22 cellular contexts compared by ENCODE assay signal in the genomic region with DNA sequence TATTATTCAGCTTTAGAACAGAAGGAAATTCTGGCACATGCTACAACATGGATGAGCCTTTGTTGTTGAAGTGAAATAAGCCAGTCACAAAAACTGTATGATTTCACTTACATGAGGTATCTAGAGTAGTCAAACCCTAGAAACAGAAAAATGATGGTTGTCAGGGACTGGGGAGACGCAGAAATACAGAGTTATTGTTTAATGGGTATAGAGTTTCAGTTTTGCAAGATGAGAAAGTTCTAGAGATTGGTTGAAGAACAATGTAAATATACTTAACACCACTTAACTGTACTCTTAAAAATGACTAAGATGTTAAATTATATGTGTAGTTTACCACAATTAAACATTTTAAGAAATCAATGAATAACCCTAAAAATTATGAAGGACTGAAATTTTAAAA. TPM values are rescaled to one million over a fixed set of nuclear protein-coding genes. Genes with fewer than 3 reads are reported as not detected.
"Had no signal": no experiment of that assay in that cellular context is flagged by ENCODE, and none has a peak within 500 bp of the region (broad histone marks: within the 10 kb centered on the region; RNA-seq: fewer than 3 reads in every experiment).

No MANE protein-coding gene starts in this region.

- H3K4me1 ChIP-seq: psoas muscle, tibial artery, upper lobe of left lung, vagina had no signal

- H3K36me3 ChIP-seq: esophagus squamous epithelium, right lobe of liver, tibial artery, upper lobe of left lung, vagina had no signal

- H3K9me3 ChIP-seq: esophagus squamous epithelium, psoas muscle, right lobe of liver, tibial artery, upper lobe of left lung, vagina had no signal

- ATAC-seq: left colon; psoas muscle; stimulated activated memory B cell treated with anti-CD40 and anti-IgM and Interleukin-4, amounts not matched to agents 10 μg/mL and 1 μg/mL and 100 μg/mL, for 72 hours had no signal

- H3K27ac ChIP-seq: esophagus squamous epithelium, psoas muscle, right lobe of liver, tibial artery, upper lobe of left lung, vagina had no signal

- H3K27me3 ChIP-seq: esophagus squamous epithelium, right lobe of liver, tibial artery, upper lobe of left lung, vagina had no signal

- H3K4me3 ChIP-seq: esophagus squamous epithelium, psoas muscle, right lobe of liver, tibial artery, upper lobe of left lung, vagina had no signal

- DNase-seq: dermis blood vessel endothelial cell; esophagus squamous epithelium; foreskin fibroblast; head of caudate nucleus; hippocampal formation; left colon; mesendoderm; naive B cell; nephron progenitor cell; psoas muscle; retina; right lobe of liver; stimulated activated CD4-positive, alpha-beta T cell treated with anti-CD3 and anti-CD28 coated beads, Interleukin-15, amount 100 ng/mL, for 24 hours; stimulated activated CD4-positive, alpha-beta T cell treated with anti-CD3 and anti-CD28 coated beads, Interleukin-1b, Interleukin-23, amount 100 ng/mL, for 48 hours; stimulated activated CD4-positive, alpha-beta T cell treated with anti-CD3 and anti-CD28 coated beads, Interleukin-4, amount 100 ng/mL, for 24 hours; tibial artery; upper lobe of left lung had no signal

RNA-seq across cellular contexts. Expression of gene SPTSSB, which starts 15.8 kb away (rescaled TPM):
- total RNA-seq: dermis blood vessel endothelial cell, epithelial cell of proximal tubule, kidney epithelial cell, lung microvascular endothelial cell had no signal
